In genomic region chr17:31564883-31565297, GRCh38 we compare ENCODE assay signal across 11 cellular contexts.
DNase-seq lines count a peak whose midpoint lies in the region; ATAC-seq and TF ChIP-seq lines count a peak whose summit lies in the region.
"Had no signal": no experiment of that assay in that cellular context is flagged by ENCODE, and none has a peak within 500 bp of the region (broad histone marks: within the 10 kb centered on the region; RNA-seq: fewer than 3 reads in every experiment).

No MANE protein-coding gene starts in this region.

- peak overlapping the region; percentile 95 for H3K27ac Mint-ChIP-seq in MCF 10A (ENCODE audit: low read depth, unreplicated experiment)
- no peak overlapping the region for H3K27ac Mint-ChIP-seq in natural killer cell treated with Interleukin-12 subunit alpha and Interleukin-12 subunit beta and Interleukin-15 and Interleukin-18, amount 100 ng/mL, for 72 hours

- CTCF ChIA-PET in MCF 10A (lab: Yijun Ruan, JAX): interaction anchor here (1.0 kb wide), 1 partner anchor 276 kb away, joined by 3 read pairs; no protein-coding TSS in a partner anchor

- TF ChIP-seq POLR2A in upper lobe of left lung (IDR thresholded peaks at IDR 0.05): no peak

- no peaks in the 10 kb centered on the region for H3K27me3 Mint-ChIP-seq in MCF 10A (ENCODE audit: insufficient read depth, unreplicated experiment)
- peaks cover 0 to 10% of the 10 kb centered on the region in 2 donors for H3K27me3 Mint-ChIP-seq in natural killer cell treated with Interleukin-12 subunit alpha and Interleukin-12 subunit beta and Interleukin-15 and Interleukin-18, amount 100 ng/mL, for 72 hours

- peak; percentile 24 for DNase-seq in left cardiac atrium
- no peak for DNase-seq in cardiac septum (ENCODE audit: low spot score)
- peak; percentile 61 for DNase-seq in MCF 10A (ENCODE audit: unreplicated experiment)
- peak; percentile 40 for DNase-seq in left kidney (ENCODE audit: low read depth, low spot score)
- DNase-seq in upper lobe of left lung: no peak
- no peak for DNase-seq in superior temporal gyrus (ENCODE audit: extremely low spot score)
- DNase-seq in natural killer cell treated with Interleukin-12 subunit alpha and Interleukin-12 subunit beta and Interleukin-15 and Interleukin-18, amount 100 ng/mL, for 72 hours (ENCODE audit: low spot score): no peak
- DNase-seq: NCI-H1930 had no signal

- H3K36me3 Mint-ChIP-seq in MCF 10A (ENCODE audit: insufficient read depth, unreplicated experiment): peaks cover 10% of the 10 kb centered on the region
- H3K36me3 Mint-ChIP-seq in natural killer cell treated with Interleukin-12 subunit alpha and Interleukin-12 subunit beta and Interleukin-15 and Interleukin-18, amount 100 ng/mL, for 72 hours: no peaks in the 10 kb centered on the region

- peaks cover 50% of the 10 kb centered on the region for H3K4me1 Mint-ChIP-seq in MCF 10A (ENCODE audit: insufficient read depth, unreplicated experiment)
- H3K4me1 Mint-ChIP-seq in natural killer cell treated with Interleukin-12 subunit alpha and Interleukin-12 subunit beta and Interleukin-15 and Interleukin-18, amount 100 ng/mL, for 72 hours (ENCODE audit: low read depth in 2 of 2): peaks cover 0 to 3% of the 10 kb centered on the region in 2 donors

- H3K9me3 ChIP-seq in upper lobe of left lung: no peaks in the 10 kb centered on the region
- H3K9me3 ChIP-seq: A549 had no signal

- intact Hi-C loops in left cardiac atrium (cut with DNase I): no loop called here
- intact Hi-C loops in cardiac septum (cut with DNase I): no loop called here
- intact Hi-C loops in MCF 10A (cut with micrococcal nuclease): no loop called here

- TF ChIP-seq CTCF in MCF 10A (IDR thresholded peaks at IDR 0.05; ENCODE audit: unreplicated experiment) (no peak), upper lobe of left lung (IDR thresholded peaks at IDR 0.05) (no peak)

- peak overlapping the region in 3 of 4 donors; percentile 20 to 52 (median 42) for H3K27ac ChIP-seq in upper lobe of left lung

- POLR2A ChIA-PET in MCF 10A (lab: Yijun Ruan, JAX): interaction anchor here (1.2 kb wide), 1 partner anchor 16 kb away, joined by 6 read pairs; no protein-coding TSS in a partner anchor

- ATAC-seq in left cardiac atrium (peak; percentile 34 to 38), upper lobe of left lung (ENCODE audit: low FRiP score in 2 of 2) (peak in 1 of 2 donors; percentile 23), GM18907 (IDR thresholded peaks at IDR 0.05; ENCODE audit: unreplicated experiment) (no peak)
- ATAC-seq in natural killer cell treated with Interleukin-12 subunit alpha and Interleukin-12 subunit beta and Interleukin-15 and Interleukin-18, amount 100 ng/mL, for 72 hours: no peak
- ATAC-seq: A549 had no signal

- 36 to 60% methylated on average over 6 of the region's 6 CpGs for WGBS in upper lobe of left lung, 2 donors

- H3K27me3 ChIP-seq in upper lobe of left lung: no peaks in the 10 kb centered on the region

- no TSS peak for BruUV-seq in MCF 10A (replicated peaks; lab: Mats Ljungman, UMichigan)

- H3K36me3 ChIP-seq in upper lobe of left lung: no peaks in the 10 kb centered on the region

- no peak for TF ChIP-seq EP300 in upper lobe of left lung (IDR thresholded peaks at IDR 0.05)

- peak overlapping the region; percentile 52 for H3K4me3 Mint-ChIP-seq in MCF 10A (ENCODE audit: unreplicated experiment)
- H3K4me3 Mint-ChIP-seq in natural killer cell treated with Interleukin-12 subunit alpha and Interleukin-12 subunit beta and Interleukin-15 and Interleukin-18, amount 100 ng/mL, for 72 hours: no peak overlapping the region

- H3K4me3 ChIP-seq in upper lobe of left lung: no peak overlapping the region
- H3K4me3 ChIP-seq: A549, lung had no signal

- H3K9me3 Mint-ChIP-seq in MCF 10A (ENCODE audit: unreplicated experiment): no peaks in the 10 kb centered on the region
- H3K9me3 Mint-ChIP-seq in natural killer cell treated with Interleukin-12 subunit alpha and Interleukin-12 subunit beta and Interleukin-15 and Interleukin-18, amount 100 ng/mL, for 72 hours: no peaks in the 10 kb centered on the region

- peaks cover 36 to 65% (median 52%) of the 10 kb centered on the region in 4 donors for H3K4me1 ChIP-seq in upper lobe of left lung

Comparison
In these comparisons a context has a peak if more than half of its experiments do, and no peak if none do; other contexts are left out.
1. DNase-seq: peak in left cardiac atrium (single experiment), MCF 10A (single experiment) and left kidney (single experiment); none in cardiac septum (single experiment), upper lobe of left lung (0 of 2), superior temporal gyrus (single experiment) and natural killer cell treated with Interleukin-12 subunit alpha and Interleukin-12 subunit beta and Interleukin-15 and Interleukin-18, amount 100 ng/mL, for 72 hours (single experiment).
2. ATAC-seq: peak in left cardiac atrium (2 of 2); none in GM18907 (single experiment) and natural killer cell treated with Interleukin-12 subunit alpha and Interleukin-12 subunit beta and Interleukin-15 and Interleukin-18, amount 100 ng/mL, for 72 hours (0 of 2).